ENCODE assay signal across 13 cellular contexts in genomic region chr18:5463390-5463789, GRCh38.
DNase-seq lines count a peak whose midpoint lies in the region; ATAC-seq and TF ChIP-seq lines count a peak whose summit lies in the region.
"Had no signal": no experiment of that assay in that cellular context is flagged by ENCODE, and none has a peak within 500 bp of the region (broad histone marks: within the 10 kb centered on the region; RNA-seq: fewer than 3 reads in every experiment).

No MANE protein-coding gene starts in this region.

- H3K79me2 ChIP-seq in fibroblast of lung (ENCODE audit: control insufficient read depth, insufficient read depth, low read length), result no peaks in the 10 kb centered on the region

- DNase-seq in AG09309 (ENCODE audit: low read depth) (peak; percentile 48), NCI-H460 (ENCODE audit: extremely low read depth, low read depth) (peak; percentile 95), fibroblast of lung (ENCODE audit: low read depth in 2 of 2) (peak; percentile 60 to 93), non-pigmented ciliary epithelial cell (ENCODE audit: low read depth) (peak; percentile 22), WERI-Rb-1 (no peak), T-helper 17 cell (no peak), H7 (no peak)
- DNase-seq in activated CD4-positive, alpha-beta T cell treated with anti-CD3 and anti-CD28 coated beads for 36 hours, result no peak
- DNase-seq: islet precursor cell, NCI-H345 had no signal

- TF ChIP-seq CTCF in AG09309 (IDR thresholded peaks at IDR 0.05; ENCODE audit: control insufficient read depth, insufficient read depth, low read depth, low read length, missing control alignments), result no peak
- no peak for TF ChIP-seq CTCF in fibroblast of lung (conservative IDR thresholded peaks at IDR 0.05 in 1 of 2, IDR thresholded peaks at IDR 0.05 in 1 of 2; ENCODE audit: low read depth in 1 of 2, low read length in 2 of 2)
- no peak for TF ChIP-seq CTCF in WERI-Rb-1 (IDR thresholded peaks at IDR 0.05; ENCODE audit: low read depth, low read length)

- H3K36me3 ChIP-seq in fibroblast of lung (ENCODE audit: control insufficient read depth, insufficient read depth, low read length) (no peaks in the 10 kb centered on the region), WERI-Rb-1 (no peaks in the 10 kb centered on the region), H7 (replicated peaks; ENCODE audit: control insufficient read depth, insufficient read depth, low read length) (no peaks in the 10 kb centered on the region)

- no peaks in the 10 kb centered on the region for H3K9me3 Mint-ChIP-seq in activated CD4-positive, alpha-beta T cell treated with anti-CD3 and anti-CD28 coated beads for 36 hours (ENCODE audit: low read depth)
- H3K9me3 Mint-ChIP-seq: stimulated activated memory B cell treated with anti-CD40 and anti-IgM and Interleukin-4, amounts not matched to agents 10 μg/mL and 1 μg/mL and 100 μg/mL, for 72 hours; T-helper 2 cell treated with Interferon-gamma antibody and Interleukin-4, amounts not matched to agents 5 μg/mL and 100 μg/mL, for 36 hours had no signal

- H3K4me3 ChIP-seq in AG09309 (ENCODE audit: control insufficient read depth, low read depth, low read length) (no peak overlapping the region), fibroblast of lung (replicated peaks in 1 of 4; ENCODE audit: control extremely low read depth in 1 of 4, insufficient read depth in 1 of 4, low read depth in 3 of 4, low read length in 4 of 4) (no peak overlapping the region), WERI-Rb-1 (ENCODE audit: low read depth, low read length) (no peak overlapping the region), H7 (ENCODE audit: insufficient read depth, low read depth, low read length) (no peak overlapping the region)

- no peak overlapping the region for H3K27ac Mint-ChIP-seq in activated CD4-positive, alpha-beta T cell treated with anti-CD3 and anti-CD28 coated beads for 36 hours
- no peak overlapping the region for H3K27ac Mint-ChIP-seq in T-helper 17 cell
- H3K27ac Mint-ChIP-seq: stimulated activated memory B cell treated with anti-CD40 and anti-IgM and Interleukin-4, amounts not matched to agents 10 μg/mL and 1 μg/mL and 100 μg/mL, for 72 hours; T-helper 2 cell treated with Interferon-gamma antibody and Interleukin-4, amounts not matched to agents 5 μg/mL and 100 μg/mL, for 36 hours had no signal

- CTCF ChIA-PET in activated CD4-positive, alpha-beta T cell treated with anti-CD3 and anti-CD28 coated beads for 36 hours (lab: Charles Lee), result interaction anchor here (1.2 to 2.0 kb wide), 2 partner anchors 15 to 29 kb away, joined by 3 to 5 read pairs; no protein-coding TSS in a partner anchor

- H3K27me3 ChIP-seq in fibroblast of lung (ENCODE audit: control insufficient read depth, insufficient read depth, low read length) (no peaks in the 10 kb centered on the region), WERI-Rb-1 (ENCODE audit: insufficient read depth, low read depth, severe bottlenecking) (no peaks in the 10 kb centered on the region), H7 (ENCODE audit: control insufficient read depth, insufficient read depth, low read length) (no peaks in the 10 kb centered on the region)

- H3K4me3 Mint-ChIP-seq in activated CD4-positive, alpha-beta T cell treated with anti-CD3 and anti-CD28 coated beads for 36 hours, result no peak overlapping the region
- no peak overlapping the region for H3K4me3 Mint-ChIP-seq in T-helper 17 cell
- H3K4me3 Mint-ChIP-seq: stimulated activated memory B cell treated with anti-CD40 and anti-IgM and Interleukin-4, amounts not matched to agents 10 μg/mL and 1 μg/mL and 100 μg/mL, for 72 hours; T-helper 2 cell treated with Interferon-gamma antibody and Interleukin-4, amounts not matched to agents 5 μg/mL and 100 μg/mL, for 36 hours had no signal

- ATAC-seq in activated CD4-positive, alpha-beta T cell treated with anti-CD3 and anti-CD28 coated beads for 36 hours, result no peak
- no peak for ATAC-seq in T-helper 17 cell
- ATAC-seq: stimulated activated memory B cell treated with anti-CD40 and anti-IgM and Interleukin-4, amounts not matched to agents 10 μg/mL and 1 μg/mL and 100 μg/mL, for 72 hours had no signal

- POLR2A ChIA-PET in activated CD4-positive, alpha-beta T cell treated with anti-CD3 and anti-CD28 coated beads for 36 hours (lab: Charles Lee), result no interaction called here

- H3K36me3 Mint-ChIP-seq in activated CD4-positive, alpha-beta T cell treated with anti-CD3 and anti-CD28 coated beads for 36 hours (ENCODE audit: low read depth), result no peaks in the 10 kb centered on the region
- no peaks in the 10 kb centered on the region for H3K36me3 Mint-ChIP-seq in T-helper 17 cell (ENCODE audit: low read depth)
- H3K36me3 Mint-ChIP-seq: stimulated activated memory B cell treated with anti-CD40 and anti-IgM and Interleukin-4, amounts not matched to agents 10 μg/mL and 1 μg/mL and 100 μg/mL, for 72 hours had no signal

- H3K9ac ChIP-seq in fibroblast of lung (ENCODE audit: insufficient read depth, low read length), result no peak overlapping the region

- no peak overlapping the region for H2AFZ ChIP-seq in fibroblast of lung (ENCODE audit: low read length)

- peaks cover 28% of the 10 kb centered on the region for H3K4me1 Mint-ChIP-seq in activated CD4-positive, alpha-beta T cell treated with anti-CD3 and anti-CD28 coated beads for 36 hours
- no peaks in the 10 kb centered on the region for H3K4me1 Mint-ChIP-seq in T-helper 17 cell
- H3K4me1 Mint-ChIP-seq: stimulated activated memory B cell treated with anti-CD40 and anti-IgM and Interleukin-4, amounts not matched to agents 10 μg/mL and 1 μg/mL and 100 μg/mL, for 72 hours had no signal

- H3K4me2 ChIP-seq in fibroblast of lung (ENCODE audit: extremely low read depth, insufficient read depth, low read length), result no peak overlapping the region

- no peaks in the 10 kb centered on the region for H3K4me1 ChIP-seq in fibroblast of lung (ENCODE audit: control insufficient read depth, extremely low read depth, insufficient read depth, low read length)

- H3K9me3 ChIP-seq in fibroblast of lung (ENCODE audit: control insufficient read depth, insufficient read depth, low read depth, low read length) (no peaks in the 10 kb centered on the region), WERI-Rb-1 (ENCODE audit: severe bottlenecking) (no peaks in the 10 kb centered on the region), T-helper 17 cell (ENCODE audit: control insufficient read depth, low read length, poor library complexity, severe bottlenecking) (no peaks in the 10 kb centered on the region)

- H3K27me3 Mint-ChIP-seq in activated CD4-positive, alpha-beta T cell treated with anti-CD3 and anti-CD28 coated beads for 36 hours, result no peaks in the 10 kb centered on the region
- H3K27me3 Mint-ChIP-seq in T-helper 17 cell, result peaks cover 46% of the 10 kb centered on the region
- H3K27me3 Mint-ChIP-seq: stimulated activated memory B cell treated with anti-CD40 and anti-IgM and Interleukin-4, amounts not matched to agents 10 μg/mL and 1 μg/mL and 100 μg/mL, for 72 hours had no signal

- intact Hi-C loops in activated CD4-positive, alpha-beta T cell treated with anti-CD3 and anti-CD28 coated beads for 36 hours (cut with DNase I, micrococcal nuclease), result no loop called here

- no peak overlapping the region for H3K27ac ChIP-seq in fibroblast of lung (ENCODE audit: insufficient read depth, low read length)
- H3K27ac ChIP-seq in WERI-Rb-1, result no peak overlapping the region
- H3K27ac ChIP-seq: C4-2B had no signal

- H4K20me1 ChIP-seq in fibroblast of lung (ENCODE audit: control insufficient read depth, extremely low read depth, insufficient read depth, low read length), result no peaks in the 10 kb centered on the region

Comparison
In these comparisons a context has a peak if more than half of its experiments do, and no peak if none do; other contexts are left out.
1. DNase-seq: peak in AG09309 (single experiment), NCI-H460 (single experiment), fibroblast of lung (2 of 2) and non-pigmented ciliary epithelial cell (single experiment); none in activated CD4-positive, alpha-beta T cell treated with anti-CD3 and anti-CD28 coated beads for 36 hours (single experiment), WERI-Rb-1 (single experiment), T-helper 17 cell (0 of 3) and H7 (single experiment).